ENCODE assay signal across 27 cellular contexts in genomic region chr1:213737398-213738040, GRCh38.
"Had no signal": no experiment of that assay in that cellular context is flagged by ENCODE, and none has a peak within 500 bp of the region (broad histone marks: within the 10 kb centered on the region; RNA-seq: fewer than 3 reads in every experiment).

No MANE protein-coding gene starts in this region.

- H3K4me3 ChIP-seq: dorsolateral prefrontal cortex, heart right ventricle, lung, mucosa of descending colon, right atrium auricular region, skin epidermis, stomach, thyroid gland had no signal

- DNase-seq: central memory CD4-positive, alpha-beta T cell; dorsolateral prefrontal cortex; effector CD4-positive, alpha-beta T cell; endodermal cell; foreskin melanocyte; glutamatergic neuron; heart right ventricle; hippocampal formation; left cardiac atrium; left ventricle myocardium superior; mucosa of descending colon; naive B cell; stimulated activated CD4-positive, alpha-beta T cell treated with anti-CD3 and anti-CD28 coated beads, Interleukin-15, amount 100 ng/mL, for 24 hours; stimulated activated CD4-positive, alpha-beta T cell treated with anti-CD3 and anti-CD28 coated beads, Interleukin-2, amount 100 ng/mL, for 48 hours; stimulated activated CD8-positive, alpha-beta memory T cell treated with anti-CD3 and anti-CD28 coated beads, Interleukin-4, amount 100 ng/mL, for 48 hours; stimulated activated naive CD4-positive, alpha-beta T cell treated with Interleukin-2 at 50 U/mL for 16 hours; stomach; thyroid gland; trophoblast cell had no signal

- ATAC-seq: esophagus mucosa; heart right ventricle; left cardiac atrium; left ventricle myocardium superior; mucosa of descending colon; natural killer cell treated with Interleukin-12 subunit alpha and Interleukin-12 subunit beta and Interleukin-15 and Interleukin-18, amount 100 ng/mL, for 72 hours had no signal

- H3K27me3 ChIP-seq: heart right ventricle, neutrophil, right atrium auricular region, stomach, thyroid gland had no signal

- H3K36me3 ChIP-seq: heart right ventricle, neutrophil, right atrium auricular region, stomach, thyroid gland had no signal

- H3K27ac ChIP-seq: dorsolateral prefrontal cortex, epithelial cell of prostate, heart right ventricle, neutrophil, parathyroid adenoma, right atrium auricular region, skin epidermis, stomach, thyroid gland had no signal

- H3K79me2 ChIP-seq: parathyroid adenoma had no signal

- H3K9me3 ChIP-seq: heart right ventricle, mucosa of descending colon, neutrophil, right atrium auricular region, stomach, thyroid gland had no signal

- H3K9ac ChIP-seq: parathyroid adenoma had no signal

- H3K4me1 ChIP-seq: heart right ventricle, parathyroid adenoma, right atrium auricular region, stomach, thyroid gland had no signal
